ENCODE assay signal across 13 cellular contexts in the genomic region with DNA sequence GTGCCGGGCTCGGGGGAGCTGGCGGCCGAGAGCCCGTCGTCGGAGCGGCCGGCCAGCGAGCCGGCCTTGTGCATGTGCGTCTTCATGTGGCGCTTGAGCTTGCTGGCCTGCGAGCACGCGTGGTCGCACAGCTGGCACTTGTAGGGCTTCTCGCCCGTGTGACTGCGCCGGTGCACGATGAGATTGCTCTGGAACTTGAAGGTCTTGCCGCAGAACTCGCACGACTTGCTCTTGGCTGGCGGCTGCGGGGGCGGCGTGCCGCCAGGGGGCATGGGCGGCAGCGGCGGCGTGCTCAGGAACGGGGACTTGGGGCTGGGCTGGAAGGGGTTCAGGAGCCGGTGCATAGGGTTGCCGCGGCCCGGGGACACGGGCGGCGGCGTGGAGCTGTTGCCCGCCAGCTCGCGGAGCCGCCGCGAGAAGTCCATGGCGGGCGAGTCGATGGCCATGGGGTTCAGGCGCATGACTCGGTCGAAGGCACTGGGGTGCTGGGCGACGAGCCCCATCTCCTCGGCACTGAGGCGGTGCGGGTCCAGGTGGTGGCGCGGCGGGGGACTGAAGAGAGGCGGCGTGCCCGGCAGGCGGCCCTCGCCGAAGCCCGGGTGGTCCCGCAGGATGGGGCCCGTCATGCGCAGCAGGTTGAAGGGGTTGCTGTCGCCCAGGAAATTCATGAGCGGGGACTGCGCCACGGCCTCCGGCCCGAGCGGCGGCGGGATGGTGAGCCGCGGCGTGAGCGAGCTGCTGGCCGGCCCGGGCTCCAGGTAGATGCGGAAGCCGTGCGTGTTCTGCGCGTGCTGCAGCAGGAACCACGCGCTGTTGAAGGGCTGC.
DNase-seq lines count a peak whose midpoint lies in the region; ATAC-seq and TF ChIP-seq lines count a peak whose summit lies in the region.
"Had no signal": no experiment of that assay in that cellular context is flagged by ENCODE, and none has a peak within 500 bp of the region (broad histone marks: within the 10 kb centered on the region; RNA-seq: fewer than 3 reads in every experiment).

No MANE protein-coding gene starts in this region.

- H3K27ac ChIP-seq in CD4-positive, alpha-beta T cell (ENCODE audit: low read depth, low read length), result no peak overlapping the region
- no peak overlapping the region for H3K27ac ChIP-seq in DND-41 (ENCODE audit: low read length)

- no peaks in the 10 kb centered on the region for H3K4me1 ChIP-seq in DND-41 (ENCODE audit: insufficient read depth, low read length)
- H3K4me1 ChIP-seq: HAP-1 had no signal

- no peak overlapping the region for H3K9ac ChIP-seq in DND-41 (ENCODE audit: low read depth, low read length)

- no peak overlapping the region for H3K4me2 ChIP-seq in DND-41 (ENCODE audit: insufficient read depth, low read length)

- peaks cover 73% of the 10 kb centered on the region for H3K4me1 Mint-ChIP-seq in CD4-positive, alpha-beta T cell (ENCODE audit: low read depth)
- no peaks in the 10 kb centered on the region for H3K4me1 Mint-ChIP-seq in osteocyte (ENCODE audit: unreplicated experiment)
- H3K4me1 Mint-ChIP-seq: B cell had no signal

- peak overlapping the region; percentile 11 for H3K4me3 Mint-ChIP-seq in CD4-positive, alpha-beta T cell
- H3K4me3 Mint-ChIP-seq in osteocyte (ENCODE audit: unreplicated experiment), result no peak overlapping the region
- H3K4me3 Mint-ChIP-seq: B cell had no signal

- H3K27ac Mint-ChIP-seq in CD4-positive, alpha-beta T cell, result no peak overlapping the region
- no peak overlapping the region for H3K27ac Mint-ChIP-seq in osteocyte (ENCODE audit: unreplicated experiment)
- H3K27ac Mint-ChIP-seq: B cell; CD4-positive, CD25-positive, alpha-beta regulatory T cell had no signal

- H3K36me3 Mint-ChIP-seq in CD4-positive, alpha-beta T cell (ENCODE audit: low read depth), result peaks cover 90% of the 10 kb centered on the region
- no peaks in the 10 kb centered on the region for H3K36me3 Mint-ChIP-seq in osteocyte (ENCODE audit: unreplicated experiment)

- peak in 1 of 10 experiments; percentile 2 for DNase-seq in CD4-positive, alpha-beta T cell
- DNase-seq in DND-41 (peak; percentile 2), ecto neural progenitor cell (ENCODE audit: low spot score) (peak; percentile 34), osteocyte (ENCODE audit: extremely low spot score, unreplicated experiment) (peak; percentile 80), DMS53 treated with DMSO at 0.1 percent for 48 hours (lab: John Stamatoyannopoulos, UW; ENCODE audit: unreplicated experiment) (no peak), NCI-H1694 (lab: John Stamatoyannopoulos, UW) (no peak)
- DNase-seq in central memory CD4-positive, alpha-beta T cell, result no peak
- DNase-seq: CD4-positive, CD25-positive, alpha-beta regulatory T cell; DMS53; NCI-H187 treated with DMSO at 0.1 percent for 48 hours; NK-92 treated with Interleukin-12 subunit alpha and Interleukin-12 subunit beta, amount 100 ng/mL, for 24 hours had no signal

- CTCF ChIA-PET in CD4-positive, alpha-beta T cell (lab: Charles Lee), result no interaction called here

- H3K79me2 ChIP-seq in DND-41 (ENCODE audit: insufficient read depth, low read length), result peaks cover 64% of the 10 kb centered on the region

- no peaks in the 10 kb centered on the region for H3K27me3 Mint-ChIP-seq in CD4-positive, alpha-beta T cell
- peaks cover 3% of the 10 kb centered on the region for H3K27me3 Mint-ChIP-seq in osteocyte (ENCODE audit: unreplicated experiment)
- H3K27me3 Mint-ChIP-seq: B cell; CD4-positive, CD25-positive, alpha-beta regulatory T cell had no signal

- H3K4me3 ChIP-seq in DND-41 (ENCODE audit: low read depth in 1 of 2, low read length in 2 of 2), result no peak overlapping the region
- H3K4me3 ChIP-seq: HAP-1 had no signal

- H3K9me3 ChIP-seq in CD4-positive, alpha-beta T cell (ENCODE audit: control insufficient read depth, low read length), result no peaks in the 10 kb centered on the region
- no peaks in the 10 kb centered on the region for H3K9me3 ChIP-seq in DND-41 (ENCODE audit: insufficient read depth, low read length, severe bottlenecking)
- H3K9me3 ChIP-seq: HAP-1 had no signal

- H3K27me3 ChIP-seq in CD4-positive, alpha-beta T cell (ENCODE audit: control insufficient read depth, insufficient read depth, low read length), result no peaks in the 10 kb centered on the region
- no peaks in the 10 kb centered on the region for H3K27me3 ChIP-seq in DND-41 (ENCODE audit: insufficient read depth, low read length, poor library complexity)

- H4K20me1 ChIP-seq in DND-41 (ENCODE audit: insufficient read depth, low read length), result peaks cover 73% of the 10 kb centered on the region

- no peak for ATAC-seq in CD4-positive, alpha-beta T cell (ENCODE audit: poor library complexity)
- no peak for ATAC-seq in DND-41 (ENCODE audit: insufficient read depth, low read depth)

- intact Hi-C loops in CD4-positive, alpha-beta T cell (cut with DNase I, micrococcal nuclease), result no loop called here

- peaks cover 72% of the 10 kb centered on the region for H3K36me3 ChIP-seq in DND-41 (ENCODE audit: insufficient read depth, low read length)
- H3K36me3 ChIP-seq: HAP-1 had no signal

- POLR2A ChIA-PET in CD4-positive, alpha-beta T cell (lab: Charles Lee), result interaction anchor here (1.2 kb wide), 1 partner anchor 1198 kb away, joined by 4 read pairs; no protein-coding TSS in a partner anchor

- H2AFZ ChIP-seq in DND-41 (ENCODE audit: low read depth, low read length), result no peak overlapping the region

- no peaks in the 10 kb centered on the region for H3K9me3 Mint-ChIP-seq in CD4-positive, alpha-beta T cell
- no peaks in the 10 kb centered on the region for H3K9me3 Mint-ChIP-seq in osteocyte (ENCODE audit: unreplicated experiment)

- TF ChIP-seq CTCF in CD4-positive, alpha-beta T cell (IDR thresholded peaks at IDR 0.05), result no peak
- TF ChIP-seq CTCF in DND-41 (IDR thresholded peaks at IDR 0.05; ENCODE audit: borderline replicate concordance, extremely low read depth, low read length, poor library complexity, severe bottlenecking) (no peak), osteocyte (IDR thresholded peaks at IDR 0.05) (no peak)

Comparison
In these comparisons a context has a peak if more than half of its experiments do, and no peak if none do; other contexts are left out.
1. DNase-seq: peak in DND-41 (single experiment), ecto neural progenitor cell (single experiment) and osteocyte (single experiment); none in central memory CD4-positive, alpha-beta T cell (single experiment), DMS53 treated with DMSO at 0.1 percent for 48 hours (single experiment) and NCI-H1694 (single experiment).